Comparison of ENCODE assay signal across 24 cellular contexts in the genomic region with DNA sequence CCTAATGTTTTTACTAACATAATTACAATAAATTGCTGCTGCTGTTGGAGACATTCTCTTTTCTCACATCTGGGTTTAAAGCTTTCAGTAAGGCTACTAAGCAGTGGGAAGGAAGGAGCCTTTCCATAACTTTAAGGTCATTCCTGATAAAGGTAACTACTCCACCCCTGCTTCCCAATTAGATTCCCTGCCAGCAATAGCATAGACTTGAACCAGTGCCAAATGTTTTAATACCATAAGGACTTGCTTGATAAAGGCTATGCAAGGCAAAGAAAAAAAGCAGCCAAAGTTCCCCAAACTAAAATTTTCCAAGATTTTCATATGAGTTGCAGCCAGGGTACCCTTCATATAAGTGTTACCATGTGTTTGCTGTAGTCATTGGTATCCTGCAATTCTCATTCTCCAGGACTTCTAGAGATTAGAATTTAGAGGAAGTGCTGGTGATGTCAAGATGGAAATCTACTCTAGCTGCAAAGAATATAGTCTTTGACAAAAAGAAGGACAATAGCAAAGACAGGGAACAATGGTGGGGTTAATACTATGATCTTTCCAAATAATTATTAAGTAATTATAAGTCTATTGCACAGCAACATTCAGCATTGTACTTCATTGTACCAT.
DNase-seq lines count a peak whose midpoint lies in the region; ATAC-seq and TF ChIP-seq lines count a peak whose summit lies in the region.
"Had no signal": no experiment of that assay in that cellular context is flagged by ENCODE, and none has a peak within 500 bp of the region (broad histone marks: within the 10 kb centered on the region; RNA-seq: fewer than 3 reads in every experiment).

No MANE protein-coding gene starts in this region.

- H3K27ac ChIP-seq in left ventricle myocardium inferior (replicated peaks) (peak overlapping the region; percentile 71), upper lobe of left lung (peak overlapping the region in 1 of 4 donors; percentile 28)
- H3K27ac ChIP-seq: HL-60 had no signal

- no peak for ATAC-seq in Right ventricle myocardium superior (ENCODE audit: poor library complexity)
- peak; percentile 40 for ATAC-seq in left colon
- ATAC-seq in upper lobe of left lung (ENCODE audit: low FRiP score in 2 of 2) = no peak
- ATAC-seq in HG03045 (IDR thresholded peaks at IDR 0.05; ENCODE audit: unreplicated experiment) = no peak
- ATAC-seq: GM23338, WTC11 had no signal

- H3K9me3 ChIP-seq in left ventricle myocardium inferior (replicated peaks) (no peaks in the 10 kb centered on the region), upper lobe of left lung (no peaks in the 10 kb centered on the region)
- H3K9me3 ChIP-seq: sigmoid colon, uterus had no signal

- peak; percentile 14 for DNase-seq in DMS153 treated with DMSO at 0.1 percent for 48 hours (lab: John Stamatoyannopoulos, UW; ENCODE audit: unreplicated experiment)
- no peak for DNase-seq in DMS153 (lab: John Stamatoyannopoulos, UW)
- no peak for DNase-seq in left ventricle myocardium inferior
- no peak for DNase-seq in Right ventricle myocardium superior
- no peak for DNase-seq in left colon
- DNase-seq in NCI-H1048 (lab: John Stamatoyannopoulos, UW) = no peak
- DNase-seq in upper lobe of left lung = no peak
- DNase-seq: 8988T; activated CD4-positive, alpha-beta T cell treated with anti-CD3 and anti-CD28 coated beads, Interleukin-2, amount 50 U/mL, for 1 hour; activated naive CD4-positive, alpha-beta T cell; activated T-cell treated with anti-CD3 and anti-CD28 coated beads, Interleukin-2, amount 50 U/mL, for 48 hours; dorsolateral prefrontal cortex; Karpas-422; mammary epithelial cell; NCI-H1694 treated with DMSO at 0.1 percent for 48 hours; NCI-H526; sigmoid colon; stimulated activated CD4-positive, alpha-beta T cell treated with anti-CD3 and anti-CD28 coated beads, Interleukin-15, amount 100 ng/mL, for 24 hours; stimulated activated naive CD4-positive, alpha-beta T cell; uterus had no signal

- no peak overlapping the region for H3K4me3 ChIP-seq in left ventricle myocardium inferior
- H3K4me3 ChIP-seq in upper lobe of left lung = no peak overlapping the region
- H3K4me3 ChIP-seq: dorsolateral prefrontal cortex, GM23338, sigmoid colon, uterus had no signal

- TF ChIP-seq POLR2A in upper lobe of left lung (IDR thresholded peaks at IDR 0.05) = no peak

- no peak for TF ChIP-seq EP300 in upper lobe of left lung (IDR thresholded peaks at IDR 0.05)

- no peaks in the 10 kb centered on the region for H3K27me3 ChIP-seq in left ventricle myocardium inferior (ENCODE audit: low read depth)
- H3K27me3 ChIP-seq in upper lobe of left lung = no peaks in the 10 kb centered on the region
- H3K27me3 ChIP-seq: dorsolateral prefrontal cortex, sigmoid colon, uterus had no signal

- H3K36me3 ChIP-seq in left ventricle myocardium inferior (no peaks in the 10 kb centered on the region), upper lobe of left lung (no peaks in the 10 kb centered on the region)
- H3K36me3 ChIP-seq: sigmoid colon, uterus had no signal

- TF ChIP-seq CTCF in left ventricle myocardium inferior (IDR thresholded peaks at IDR 0.05; ENCODE audit: borderline replicate concordance) = no peak
- no peak for TF ChIP-seq CTCF in upper lobe of left lung (IDR thresholded peaks at IDR 0.05)

- H3K4me1 ChIP-seq in left ventricle myocardium inferior (peaks cover 72% of the 10 kb centered on the region), upper lobe of left lung (peaks cover 12 to 26% (median 16%) of the 10 kb centered on the region in 4 donors)
- H3K4me1 ChIP-seq: uterus had no signal

- intact Hi-C loops in left ventricle myocardium inferior (cut with micrococcal nuclease) = no loop called here
- intact Hi-C loops in Right ventricle myocardium superior (cut with DNase I) = no loop called here
- intact Hi-C loops in left colon (cut with DNase I, micrococcal nuclease) = no loop called here
